In the genomic region with DNA sequence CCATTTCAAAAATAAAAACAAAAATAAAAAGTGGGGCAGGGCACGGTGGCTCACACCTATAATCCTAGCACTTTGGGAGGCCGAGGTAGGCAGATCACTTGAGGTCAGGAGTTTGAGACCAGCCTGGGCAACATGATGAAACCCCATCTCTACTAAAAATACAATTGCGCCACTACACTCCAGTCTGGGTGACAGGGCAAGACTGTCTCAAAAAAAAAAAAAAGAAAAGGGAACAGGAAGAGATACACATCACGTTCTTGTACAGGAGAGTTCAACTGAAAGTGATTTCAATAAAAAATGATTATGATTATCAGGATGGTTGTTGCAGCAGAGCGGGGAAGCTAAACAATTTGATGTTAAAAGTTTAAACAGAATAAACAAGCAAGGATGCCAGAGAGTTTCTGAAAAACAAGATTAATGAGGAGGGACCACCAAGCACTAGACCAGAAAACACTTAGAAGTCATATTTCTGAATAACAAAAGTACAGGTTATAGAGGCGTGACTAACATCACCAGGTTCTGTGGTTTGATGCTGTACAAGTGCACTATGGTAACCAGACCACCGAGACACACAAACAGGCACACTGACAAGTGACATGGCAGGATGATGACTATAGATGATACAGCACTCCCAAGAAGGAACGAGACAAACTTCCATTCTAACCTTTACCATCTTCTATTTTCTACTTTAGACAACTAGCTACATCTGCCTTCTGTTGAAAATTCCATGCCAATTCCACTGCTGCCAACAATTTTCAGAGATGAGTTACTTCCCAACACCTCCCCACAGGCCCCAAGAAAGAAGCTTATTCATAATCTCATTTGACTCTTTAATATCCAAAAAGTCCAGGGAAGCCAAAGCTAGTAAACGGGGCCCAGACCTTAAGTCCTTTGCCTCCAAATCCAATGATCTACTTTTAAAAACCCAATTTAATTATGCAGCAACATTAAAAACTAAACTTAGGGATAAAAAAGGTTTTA, we compare ENCODE assay signal across 8 cellular contexts. TPM values are rescaled to one million over a fixed set of nuclear protein-coding genes. Genes with fewer than 3 reads are reported as not detected.
DNase-seq lines count a peak whose midpoint lies in the region; ATAC-seq lines count a peak whose summit lies in the region.

No MANE protein-coding gene starts in this region.

- DNase-seq in CD8-positive, alpha-beta memory T cell, result peak in 4 of 5 donors; percentile 5 to 60 (median 52)
- DNase-seq in activated T-cell treated with anti-CD3 and anti-CD28 coated beads, Interleukin-2, amount 50 U/mL, for 4 hours, result no peak
- DNase-seq in myocyte (ENCODE audit: low read depth) (peak; percentile 18), DMS153 (lab: John Stamatoyannopoulos, UW) (no peak), midbrain (lab: John Stamatoyannopoulos, UW) (no peak), NAMALWA (ENCODE audit: low spot score) (no peak)

- H3K4me1 ChIP-seq in CD8-positive, alpha-beta memory T cell (ENCODE audit: insufficient read depth, low read length), result peaks cover 6% of the 10 kb centered on the region

- peaks cover 78% of the 10 kb centered on the region for H3K36me3 ChIP-seq in CD8-positive, alpha-beta memory T cell (ENCODE audit: insufficient read depth, low read length)

- H3K36me3 Mint-ChIP-seq in CD8-positive, alpha-beta memory T cell, result peaks cover 0 to 93% (median 21%) of the 10 kb centered on the region in 3 donors
- peaks cover 49% of the 10 kb centered on the region for H3K36me3 Mint-ChIP-seq in activated T-cell treated with anti-CD3 and anti-CD28 coated beads, Interleukin-2, amount 50 U/mL, for 4 hours (ENCODE audit: insufficient read depth)

- H3K27me3 Mint-ChIP-seq in CD8-positive, alpha-beta memory T cell, result no peaks in the 10 kb centered on the region
- H3K27me3 Mint-ChIP-seq in activated T-cell treated with anti-CD3 and anti-CD28 coated beads, Interleukin-2, amount 50 U/mL, for 4 hours (ENCODE audit: low read depth), result no peaks in the 10 kb centered on the region

- H3K9me3 ChIP-seq in CD8-positive, alpha-beta memory T cell (ENCODE audit: low read length), result no peaks in the 10 kb centered on the region

- H3K4me3 Mint-ChIP-seq in CD8-positive, alpha-beta memory T cell, result peak overlapping the region in 5 of 7 donors; percentile 24 to 57 (median 49)
- peak overlapping the region; percentile 8 for H3K4me3 Mint-ChIP-seq in activated T-cell treated with anti-CD3 and anti-CD28 coated beads, Interleukin-2, amount 50 U/mL, for 4 hours

- CTCF ChIA-PET in CD8-positive, alpha-beta memory T cell (lab: Charles Lee), result interaction anchor here (1.6 to 2.1 kb wide), 3 partner anchors 12 to 1203 kb away, joined by 4 to 8 read pairs (median 6); partner anchors contain the start of gene DNAJA2

- no peaks in the 10 kb centered on the region for H3K9me3 Mint-ChIP-seq in CD8-positive, alpha-beta memory T cell
- H3K9me3 Mint-ChIP-seq in activated T-cell treated with anti-CD3 and anti-CD28 coated beads, Interleukin-2, amount 50 U/mL, for 4 hours, result no peaks in the 10 kb centered on the region

- H3K27me3 ChIP-seq in CD8-positive, alpha-beta memory T cell (ENCODE audit: insufficient read depth, low read length, poor library complexity, severe bottlenecking), result no peaks in the 10 kb centered on the region

- peak overlapping the region; percentile 31 to 95 (median 87) for H3K27ac Mint-ChIP-seq in CD8-positive, alpha-beta memory T cell

- ATAC-seq in HG03342 (IDR thresholded peaks at IDR 0.05; ENCODE audit: unreplicated experiment) (peak; percentile 67), GM21447 (IDR thresholded peaks at IDR 0.05; ENCODE audit: unreplicated experiment) (no peak)
- peak; percentile 99 for ATAC-seq in activated T-cell treated with anti-CD3 and anti-CD28 coated beads, Interleukin-2, amount 50 U/mL, for 4 hours

- H3K4me3 ChIP-seq in CD8-positive, alpha-beta memory T cell (ENCODE audit: low read length), result no peak overlapping the region

- POLR2A ChIA-PET in CD8-positive, alpha-beta memory T cell (lab: Charles Lee), result interaction anchor here (0.6 to 2.4 kb wide), 2 partner anchors 12 to 15 kb away, joined by 6 to 12 read pairs; partner anchors contain the start of gene DNAJA2

- H3K4me1 Mint-ChIP-seq in CD8-positive, alpha-beta memory T cell, result peaks cover 34 to 48% (median 38%) of the 10 kb centered on the region in 3 donors
- H3K4me1 Mint-ChIP-seq in activated T-cell treated with anti-CD3 and anti-CD28 coated beads, Interleukin-2, amount 50 U/mL, for 4 hours (ENCODE audit: low read depth), result peaks cover 23% of the 10 kb centered on the region

- peak overlapping the region; percentile 17 for H3K27ac ChIP-seq in CD8-positive, alpha-beta memory T cell (ENCODE audit: low read depth, low read length)

RNA-seq across cellular contexts. Expression of gene DNAJA2, which starts 11.8 kb away (rescaled TPM):
- total RNA-seq in CD8-positive, alpha-beta memory T cell, result 10 to 100 TPM; 89.8 to 90.3 TPM
- polyA plus RNA-seq in CD8-positive, alpha-beta memory T cell, result 90.6 TPM
- total RNA-seq in activated T-cell treated with anti-CD3 and anti-CD28 coated beads, Interleukin-2, amount 50 U/mL, for 4 hours, result 100 to 1,000 TPM in 2 of 3 donors, 10 to 100 TPM in 1; 90.0 to 105 (median 102) TPM
- total RNA-seq in myocyte, result 65.3 and 73.0 TPM in 2 replicates
- 54.6 TPM for polyA plus RNA-seq in myocyte (2012)

Comparison
In these comparisons a context has a peak if more than half of its experiments do, and no peak if none do; other contexts are left out.
1. DNase-seq: peak in CD8-positive, alpha-beta memory T cell (4 of 5) and myocyte (single experiment); none in activated T-cell treated with anti-CD3 and anti-CD28 coated beads, Interleukin-2, amount 50 U/mL, for 4 hours (single experiment), DMS153 (single experiment), midbrain (single experiment) and NAMALWA (single experiment).